In the genomic region with DNA sequence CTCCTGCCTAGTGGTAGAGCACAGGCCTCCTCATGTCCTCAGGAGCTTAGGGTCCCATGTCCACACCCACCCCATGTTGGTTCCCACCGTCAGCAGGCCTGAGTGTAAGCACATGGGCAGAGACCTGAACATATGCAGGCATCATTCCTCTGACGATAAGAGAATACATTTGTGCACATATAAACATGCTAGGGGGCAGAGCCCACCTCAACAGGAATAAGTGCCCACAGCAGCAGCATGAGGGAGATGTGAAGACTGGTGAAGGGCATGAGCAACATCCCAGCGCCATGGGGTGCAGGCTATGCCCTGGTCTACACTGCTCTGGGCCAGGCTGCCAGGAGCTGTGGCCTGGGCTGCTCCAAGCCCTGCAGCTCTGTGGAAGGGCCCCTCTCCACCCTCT, we compare ENCODE assay signal across 13 cellular contexts. TPM values are rescaled to one million over a fixed set of nuclear protein-coding genes. Genes with fewer than 3 reads are reported as not detected.
"Had no signal": no experiment of that assay in that cellular context is flagged by ENCODE, and none has a peak within 500 bp of the region (broad histone marks: within the 10 kb centered on the region; RNA-seq: fewer than 3 reads in every experiment).

No MANE protein-coding gene starts in this region.

- H3K36me3 ChIP-seq: ovary had no signal

- H3K27ac ChIP-seq: ovary had no signal

- DNase-seq: activated CD4-positive, alpha-beta T cell treated with anti-CD3 and anti-CD28 coated beads for 1 hour; activated CD4-positive, alpha-beta T cell treated with anti-CD3 and anti-CD28 coated beads, Interleukin-2, amount 50 U/mL, for 4 hours; activated gamma-delta T cell treated with Interleukin-2 at 50 U/mL for 16 hours; activated T-cell treated with anti-CD3 and anti-CD28 coated beads, Interleukin-2, amount 50 U/mL, for 4 hours; midbrain; stimulated activated CD4-positive, alpha-beta T cell treated with anti-CD3 and anti-CD28 coated beads, Interleukin-12 subunit alpha, Interleukin-12 subunit beta, amount 100 ng/mL, for 4 hours; stimulated activated CD4-positive, alpha-beta T cell treated with anti-CD3 and anti-CD28 coated beads, Interleukin-2, amount 100 ng/mL, for 24 hours; substantia nigra; T-cell had no signal

- H3K27me3 ChIP-seq: ovary had no signal

- H3K4me3 ChIP-seq: ovary had no signal

- H3K9me3 ChIP-seq: ovary had no signal

- ATAC-seq: activated T-cell treated with anti-CD3 and anti-CD28 coated beads, Interleukin-2, amount 50 U/mL, for 4 hours; T-cell had no signal

RNA-seq across cellular contexts. Expression of gene UPB1, which starts 50.9 kb away (rescaled TPM):
- total RNA-seq: bronchial epithelial cell, lung microvascular endothelial cell, myocyte had no signal
